In genomic region chr17:34443832-34444469, GRCh38 we compare ENCODE assay signal across 10 cellular contexts.
DNase-seq lines count a peak whose midpoint lies in the region; ATAC-seq, FAIRE-seq and TF ChIP-seq lines count a peak whose summit lies in the region.
"Had no signal": no experiment of that assay in that cellular context is flagged by ENCODE, and none has a peak within 500 bp of the region (broad histone marks: within the 10 kb centered on the region; RNA-seq: fewer than 3 reads in every experiment).

No MANE protein-coding gene starts in this region.

- DNase-seq in NCI-H345 (lab: John Stamatoyannopoulos, UW) (peak; percentile 10), NCI-H345 treated with DMSO at 0.1 percent for 48 hours (lab: John Stamatoyannopoulos, UW; ENCODE audit: unreplicated experiment) (no peak), LNCaP clone FGC (ENCODE audit: low read depth) (no peak), dermis blood vessel endothelial cell (peak; percentile 13), pancreas (peak in 1 of 6 donors; percentile 4), SIG-M5 treated with dmso at 0.1 percent for 504 hours (lab: John Stamatoyannopoulos, UW; ENCODE audit: unreplicated experiment) (no peak)
- no peak for DNase-seq in stimulated activated CD4-positive, alpha-beta T cell treated with anti-CD3 and anti-CD28 coated beads, Interleukin-4, amount 100 ng/mL, for 1 hour
- DNase-seq: stimulated activated CD4-positive, alpha-beta T cell treated with anti-CD3 and anti-CD28 coated beads, Interleukin-2, amount 100 ng/mL, for 48 hours had no signal

- H3K4me3 ChIP-seq in LNCaP clone FGC (ENCODE audit: low read depth, low read length) (no peak overlapping the region), pancreas (no peak overlapping the region)

- H3K36me3 ChIP-seq in pancreas, result no peaks in the 10 kb centered on the region

- no peak for FAIRE-seq in pancreas (lab: Jason Lieb, UNC)
- FAIRE-seq: endometrium had no signal

- WGBS in pancreas, 2 donors, result 45 to 48% methylated on average over 8 of the region's 8 CpGs

- TF ChIP-seq CTCF in LNCaP clone FGC (IDR thresholded peaks at IDR 0.05; ENCODE audit: control insufficient read depth, extremely low read depth, insufficient read depth) (peak; percentile 63), pancreas (IDR thresholded peaks at IDR 0.05) (no peak)

- intact Hi-C loops in pancreas (cut with DNase I), result no loop called here

- no peaks in the 10 kb centered on the region for H3K4me1 ChIP-seq in pancreas

- no peak overlapping the region for H3K27ac ChIP-seq in pancreas

- no peaks in the 10 kb centered on the region for H3K27me3 ChIP-seq in pancreas

- no peaks in the 10 kb centered on the region for H3K9me3 ChIP-seq in pancreas

- peak in 3 of 4 donors; percentile 40 to 64 (median 56) for ATAC-seq in pancreas
- no peak for ATAC-seq in GM19463 (IDR thresholded peaks at IDR 0.05; ENCODE audit: unreplicated experiment)

Comparison
In these comparisons a context has a peak if more than half of its experiments do, and no peak if none do; other contexts are left out.
1. DNase-seq: peak in NCI-H345 (single experiment) and dermis blood vessel endothelial cell (single experiment); none in NCI-H345 treated with DMSO at 0.1 percent for 48 hours (single experiment), LNCaP clone FGC (single experiment), SIG-M5 treated with dmso at 0.1 percent for 504 hours (single experiment) and stimulated activated CD4-positive, alpha-beta T cell treated with anti-CD3 and anti-CD28 coated beads, Interleukin-4, amount 100 ng/mL, for 1 hour (single experiment).